Comparison of ENCODE assay signal across 9 cellular contexts in genomic region chr18:3623769-3624545, GRCh38.
A peak's percentile ranks its signal among the peaks of the same experiment; 100 is the strongest.
DNase-seq lines count a peak whose midpoint lies in the region; ATAC-seq, FAIRE-seq and TF ChIP-seq lines count a peak whose summit lies in the region.
"Had no signal": no experiment of that assay in that cellular context is flagged by ENCODE, and none has a peak within 500 bp of the region (broad histone marks: within the 10 kb centered on the region; RNA-seq: fewer than 3 reads in every experiment).

No MANE protein-coding gene starts in this region.

- TF ChIP-seq CTCF in HepG2 (CRISPR knock-in tag; IDR thresholded peaks at IDR 0.05): peak; percentile 19; the same call in 1 of the 2 replicates
- TF ChIP-seq CTCF in suprapubic skin (IDR thresholded peaks at IDR 0.05): no peak

- H3K27me3 ChIP-seq in HepG2 (ENCODE audit: control insufficient read depth in 1 of 2, insufficient read depth in 2 of 2, low read length in 2 of 2) (peaks cover 0 to 1% of the 10 kb centered on the region in 2 experiments; a peak in 1 of 5 replicates), suprapubic skin (no peaks in the 10 kb centered on the region)

- peak overlapping the region; percentile 85 for H3K4me2 ChIP-seq in HepG2 (ENCODE audit: low read depth, low read length)

- ATAC-seq in HepG2: peak; percentile 96
- no peak for ATAC-seq in GM19324 (IDR thresholded peaks at IDR 0.05; ENCODE audit: low FRiP score, unreplicated experiment)
- no peak for ATAC-seq in HG03135 (IDR thresholded peaks at IDR 0.05; ENCODE audit: unreplicated experiment)
- no peak for ATAC-seq in HG02678 (IDR thresholded peaks at IDR 0.05; ENCODE audit: unreplicated experiment)

- H3K4me1 ChIP-seq in HepG2 (ENCODE audit: insufficient read depth, low read length) (peaks cover 81% of the 10 kb centered on the region), suprapubic skin (peaks cover 45% of the 10 kb centered on the region)

- TF ChIP-seq POLR2A in HepG2 (IDR thresholded peaks at IDR 0.05; ENCODE audit: insufficient read depth in 1 of 2, low read depth in 2 of 2, low read length in 2 of 2) (peak; percentile 93 to 94), suprapubic skin (IDR thresholded peaks at IDR 0.05) (peak in 1 of 2 donors; percentile 41)

- DNase-seq in H4 (ENCODE audit: low spot score) (peak; percentile 98), SHP77 treated with DMSO at 0.1 percent for 48 hours (lab: John Stamatoyannopoulos, UW) (peak; percentile 76), HepG2 (ENCODE audit: low spot score) (peak; percentile 98), suprapubic skin (ENCODE audit: low spot score in 2 of 2) (peak; percentile 86 to 91)

- intact Hi-C loops in HepG2 (cut with micrococcal nuclease; ENCODE audit: unreplicated experiment): loop anchor here (1.0 kb wide), 2 partner anchors 28 to 42 kb away; no protein-coding TSS in a partner anchor

- peak overlapping the region; percentile 78 for H3K27ac ChIP-seq in cingulate gyrus (ENCODE audit: low read depth, low read length)
- H3K27ac ChIP-seq in HepG2 (ENCODE audit: extremely low read length, insufficient read depth, low read length): peak overlapping the region; percentile 94
- peak overlapping the region; percentile 83 for H3K27ac ChIP-seq in suprapubic skin
- H3K27ac ChIP-seq: VCaP had no signal

- H3K79me2 ChIP-seq in HepG2 (ENCODE audit: insufficient read depth, low read length): no peaks in the 10 kb centered on the region

- under 1% methylated on average over 25 of the region's 30 CpGs for WGBS in HepG2 (ENCODE audit: low lambda C conversion rate)
- 21% methylated on average over 16 of the region's 30 CpGs for WGBS in suprapubic skin

- FAIRE-seq in HepG2 (lab: Jason Lieb, UNC): peak; percentile 72

- no peaks in the 10 kb centered on the region for H4K20me1 ChIP-seq in HepG2 (ENCODE audit: insufficient read depth, low read length)

- H3K36me3 ChIP-seq in HepG2 (replicated peaks in 1 of 2; ENCODE audit: control insufficient read depth in 1 of 2, insufficient read depth in 2 of 2, low read length in 2 of 2): no peaks in the 10 kb centered on the region
- H3K36me3 ChIP-seq in suprapubic skin: no peaks in the 10 kb centered on the region

- TF ChIP-seq EP300 in HepG2 (IDR thresholded peaks at IDR 0.05; ENCODE audit: low read depth in 2 of 2, low read length in 2 of 2) (peak; percentile 23 to 72), HepG2 (CRISPR knock-in tag; IDR thresholded peaks at IDR 0.05; ENCODE audit: borderline replicate concordance) (peak; percentile 91), suprapubic skin (IDR thresholded peaks at IDR 0.05) (no peak)

- H3K9ac ChIP-seq in HepG2 (ENCODE audit: insufficient read depth, low read depth, low read length): peak overlapping the region; percentile 83

- in situ Hi-C loops in HepG2 (cut with HindIII; ENCODE audit: extremely low pct_ligation_motif_present, low pct_unique_long_range_greater_than_20kb): loop anchor here (10.0 to 25.0 kb wide), 2 partner anchors 169 to 587 kb away; partner anchors contain the start of gene TGIF1

- no peaks in the 10 kb centered on the region for H3K9me3 ChIP-seq in HepG2 (ENCODE audit: low read length)
- no peaks in the 10 kb centered on the region for H3K9me3 ChIP-seq in suprapubic skin

- TF ChIP-seq RAD21 in HepG2 (CRISPR knock-in tag; IDR thresholded peaks at IDR 0.05): peak; percentile 61

- no TSS peak for BruUV-seq in HepG2 (replicated peaks; lab: Mats Ljungman, UMichigan)

- CTCF ChIA-PET in HepG2 (lab: Yijun Ruan, JAX; ENCODE audit: low intra/inter-chr PET ratio, low total read pairs): no interaction called here

- H2AFZ ChIP-seq in HepG2 (ENCODE audit: low read length): no peak overlapping the region

- peak overlapping the region; percentile 37 to 64 (median 52) for H3K4me3 ChIP-seq in HepG2 (replicated peaks in 1 of 3; ENCODE audit: insufficient read depth in 1 of 3, low read depth in 2 of 3, low read length in 3 of 3)
- H3K4me3 ChIP-seq in suprapubic skin: peak overlapping the region; percentile 10

- POLR2A ChIA-PET in HepG2 (lab: Yijun Ruan, JAX): interaction anchor here (1.0 to 5.6 kb wide), 19 partner anchors 8 to 327 kb away, joined by 3 to 107 read pairs (median 8); no protein-coding TSS in a partner anchor

TF ChIP-seq in HepG2, 621 proteins besides CTCF, POLR2A, EP300 and RAD21 (continues in another document):
- peak; percentile 44 for TF ChIP-seq ZEB1 (IDR thresholded peaks at IDR 0.05; ENCODE audit: insufficient replicate concordance, low read depth)
- no peak for TF ChIP-seq ZFP36 (IDR thresholded peaks at IDR 0.05; ENCODE audit: borderline replicate concordance, low read depth, low read length, partially characterized antibody)
- peak; percentile 77 for TF ChIP-seq ZNF781 (CRISPR knock-in tag; IDR thresholded peaks at IDR 0.05; ENCODE audit: borderline replicate concordance, not compliant biosample characterization)
- no peak for TF ChIP-seq SRSF1 (optimal IDR thresholded peaks at IDR 0.05; ENCODE audit: low read depth, low read length)
- TF ChIP-seq IRF2 (CRISPR knock-in tag; IDR thresholded peaks at IDR 0.05): peak; percentile 90
- 0 out of 2 replicates have a peak, but pooled peaks have one; percentile 31 for TF ChIP-seq PRDM15 (CRISPR knock-in tag; IDR thresholded peaks at IDR 0.05)
- TF ChIP-seq MAZ (IDR thresholded peaks at IDR 0.05; ENCODE audit: borderline replicate concordance, low read depth, low read length): peak; percentile 50; the same call in 1 of the 2 replicates
- TF ChIP-seq MAZ (CRISPR knock-in tag; IDR thresholded peaks at IDR 0.05; ENCODE audit: low read depth): peak; percentile 60
- peak; percentile 92; the same call in 1 of the 2 replicates for TF ChIP-seq ZBTB4 (CRISPR knock-in tag; IDR thresholded peaks at IDR 0.05; ENCODE audit: borderline replicate concordance)
- peak; percentile 73 for TF ChIP-seq ZNF230 (CRISPR knock-in tag; IDR thresholded peaks at IDR 0.05)
- 0 out of 2 replicates have a peak, but pooled peaks have one; percentile 41 for TF ChIP-seq ZNF83 (CRISPR knock-in tag; IDR thresholded peaks at IDR 0.05; ENCODE audit: borderline replicate concordance)
- 0 out of 2 replicates have a peak, but pooled peaks have one; percentile 61 for TF ChIP-seq ZBTB7B (CRISPR knock-in tag; IDR thresholded peaks at IDR 0.05)
- no peak for TF ChIP-seq TCF7L2 (IDR thresholded peaks at IDR 0.05; ENCODE audit: low read depth, low read length)
- TF ChIP-seq NRL (CRISPR knock-in tag; IDR thresholded peaks at IDR 0.05; ENCODE audit: borderline replicate concordance): peak; percentile 98
- TF ChIP-seq RARA (CRISPR knock-in tag; IDR thresholded peaks at IDR 0.05): peak; percentile 100
- peak; percentile 83; the same call in 1 of the 2 replicates for TF ChIP-seq ZSCAN29 (CRISPR knock-in tag; conservative IDR thresholded peaks at IDR 0.05)
- no peak for TF ChIP-seq MXD1 (CRISPR knock-in tag; IDR thresholded peaks at IDR 0.05)
